Comparison of ENCODE assay signal across 19 cellular contexts in the genomic region with DNA sequence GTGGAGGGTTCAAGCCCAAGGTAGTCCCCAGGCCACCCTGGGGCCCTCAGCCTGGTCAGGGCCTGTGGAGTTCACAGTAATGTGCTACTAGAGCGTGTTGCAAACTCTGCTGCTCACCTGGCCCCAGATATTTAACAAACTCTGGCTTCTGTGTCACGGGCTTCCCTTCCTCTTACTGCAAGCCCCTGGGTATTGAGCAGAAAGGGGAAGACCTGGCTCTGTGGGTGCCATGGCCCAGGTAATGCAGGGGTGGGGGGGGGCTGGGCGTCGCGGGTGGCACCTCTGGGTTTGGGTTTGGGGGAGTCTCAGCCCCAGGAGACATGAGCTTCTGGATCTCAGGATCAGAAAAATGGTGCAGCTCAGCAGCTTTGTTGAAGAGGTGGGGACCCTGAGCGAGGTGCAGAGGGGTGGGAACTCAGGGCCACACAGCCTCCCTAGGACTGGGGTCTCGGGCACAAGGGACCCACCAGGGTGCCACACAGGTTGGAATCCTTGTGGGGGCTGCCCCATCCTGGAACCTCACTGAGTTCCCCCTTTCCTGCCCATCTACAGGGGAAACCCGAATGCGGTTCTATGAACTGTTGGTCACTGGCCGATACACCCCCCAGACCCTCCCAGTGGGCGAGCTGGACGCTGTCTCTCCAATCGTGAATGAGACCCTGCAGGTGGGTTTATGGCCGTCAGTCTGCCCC. TPM values are rescaled to one million over a fixed set of nuclear protein-coding genes. Genes with fewer than 3 reads are reported as not detected.
DNase-seq lines count a peak whose midpoint lies in the region; TF ChIP-seq lines count a peak whose summit lies in the region.
"Had no signal": no experiment of that assay in that cellular context is flagged by ENCODE, and none has a peak within 500 bp of the region (broad histone marks: within the 10 kb centered on the region; RNA-seq: fewer than 3 reads in every experiment).

No MANE protein-coding gene starts in this region.

- H3K4me1 ChIP-seq in mesendoderm (ENCODE audit: control insufficient read depth, low read depth, low read length) = peaks cover 7% of the 10 kb centered on the region

- H3K4me2 ChIP-seq in mesendoderm (ENCODE audit: low read length) = no peak overlapping the region

- H4K5ac ChIP-seq in mesendoderm (ENCODE audit: low read length) = no peak overlapping the region

- H2BK15ac ChIP-seq in mesendoderm (replicated peaks; ENCODE audit: low read depth) = no peak overlapping the region

- no peaks in the 10 kb centered on the region for H3K9me3 Mint-ChIP-seq in activated naive CD4-positive, alpha-beta T cell treated with anti-CD3 and anti-CD28 coated beads, Interleukin-2, amount 10 ng/mL, durations not matched to agents 7 days and 5 days
- H3K9me3 Mint-ChIP-seq in activated CD4-positive, alpha-beta memory T cell treated with anti-CD3 and anti-CD28 coated beads for 36 hours = no peaks in the 10 kb centered on the region
- no peaks in the 10 kb centered on the region for H3K9me3 Mint-ChIP-seq in type B pancreatic cell
- H3K9me3 Mint-ChIP-seq: natural killer cell had no signal

- peak overlapping the region; percentile 27 for H3K56ac ChIP-seq in mesendoderm (ENCODE audit: low read length)

- TF ChIP-seq CTCF in type B pancreatic cell (conservative IDR thresholded peaks at IDR 0.05) = no peak
- TF ChIP-seq CTCF in GM20000 (IDR thresholded peaks at IDR 0.05; ENCODE audit: extremely low read depth, missing control alignments) = no peak

- H3K4me3 ChIP-seq in mesendoderm (ENCODE audit: low read length) = no peak overlapping the region

- POLR2A ChIA-PET in activated CD4-positive, alpha-beta memory T cell treated with anti-CD3 and anti-CD28 coated beads for 36 hours (lab: Charles Lee) = interaction anchor here (1.0 to 2.3 kb wide), 2 partner anchors 11 to 12 kb away, joined by 3 to 15 read pairs; no protein-coding TSS in a partner anchor

- no peak overlapping the region for H3K18ac ChIP-seq in mesendoderm (ENCODE audit: low read length)

- H3K9ac ChIP-seq in mesendoderm (ENCODE audit: low read length) = peak overlapping the region; percentile 14

- H3K36me3 ChIP-seq in mesendoderm (ENCODE audit: control insufficient read depth, insufficient read depth, low read length) = peaks cover 2% of the 10 kb centered on the region
- H3K36me3 ChIP-seq: breast epithelium had no signal

- peaks cover 60% of the 10 kb centered on the region for H3K4me1 Mint-ChIP-seq in activated naive CD4-positive, alpha-beta T cell treated with anti-CD3 and anti-CD28 coated beads, Interleukin-2, amount 10 ng/mL, durations not matched to agents 7 days and 5 days
- H3K4me1 Mint-ChIP-seq in activated CD4-positive, alpha-beta memory T cell treated with anti-CD3 and anti-CD28 coated beads for 36 hours (ENCODE audit: low read depth) = peaks cover 37% of the 10 kb centered on the region
- H3K4me1 Mint-ChIP-seq in type B pancreatic cell (ENCODE audit: unreplicated experiment) = peaks cover 16% of the 10 kb centered on the region

- no peaks in the 10 kb centered on the region for H3K27me3 ChIP-seq in mesendoderm (ENCODE audit: insufficient read depth, low read length, poor library complexity)
- H3K27me3 ChIP-seq: breast epithelium, heart left ventricle had no signal

- H3K23ac ChIP-seq in mesendoderm (ENCODE audit: low read length) = no peak overlapping the region

- H3K79me1 ChIP-seq in mesendoderm (ENCODE audit: low read length) = peaks cover 24% of the 10 kb centered on the region

- H2BK120ac ChIP-seq in mesendoderm (ENCODE audit: low read depth, low read length) = no peak overlapping the region

- no peak overlapping the region for H4K8ac ChIP-seq in mesendoderm (ENCODE audit: low read depth, low read length)

- H3K79me2 ChIP-seq in mesendoderm (ENCODE audit: control insufficient read depth, insufficient read depth, low read length) = peaks cover 63% of the 10 kb centered on the region

- H2AK5ac ChIP-seq in mesendoderm (ENCODE audit: low read length) = no peak overlapping the region

- no peak overlapping the region for H2BK5ac ChIP-seq in mesendoderm (ENCODE audit: low read length)

- H3K27ac ChIP-seq in mesendoderm (ENCODE audit: low read depth, low read length) = no peak overlapping the region
- H3K27ac ChIP-seq: WERI-Rb-1 had no signal

- intact Hi-C loops in activated CD4-positive, alpha-beta memory T cell treated with anti-CD3 and anti-CD28 coated beads for 36 hours (cut with micrococcal nuclease) = no loop called here

- CTCF ChIA-PET in activated naive CD4-positive, alpha-beta T cell treated with anti-CD3 and anti-CD28 coated beads, Interleukin-2, amount 10 ng/mL, durations not matched to agents 7 days and 5 days (lab: Charles Lee) = interaction anchor here (0.8 to 16.5 kb wide), 2 partner anchors 10 to 23 kb away, joined by 3 to 575 read pairs; a partner anchor contains a TSS
- CTCF ChIA-PET in activated CD4-positive, alpha-beta memory T cell treated with anti-CD3 and anti-CD28 coated beads for 36 hours (lab: Charles Lee) = interaction anchor here (7.2 to 17.6 kb wide), 2 partner anchors 13 to 80 kb away, joined by 46 to 856 read pairs; a partner anchor contains a TSS

- no CpG with 5 or more reads among the region's 14 CpGs for WGBS in mesendoderm (ENCODE audit: extremely low coverage, insufficient coverage, low lambda C conversion rate)

- no peaks in the 10 kb centered on the region for H3K27me3 Mint-ChIP-seq in activated naive CD4-positive, alpha-beta T cell treated with anti-CD3 and anti-CD28 coated beads, Interleukin-2, amount 10 ng/mL, durations not matched to agents 7 days and 5 days
- no peaks in the 10 kb centered on the region for H3K27me3 Mint-ChIP-seq in activated CD4-positive, alpha-beta memory T cell treated with anti-CD3 and anti-CD28 coated beads for 36 hours
- H3K27me3 Mint-ChIP-seq in type B pancreatic cell = peaks cover 2% of the 10 kb centered on the region

- no peak for DNase-seq in activated naive CD4-positive, alpha-beta T cell treated with anti-CD3 and anti-CD28 coated beads, Interleukin-2, amount 10 ng/mL, durations not matched to agents 7 days and 5 days
- DNase-seq in activated naive CD4-positive, alpha-beta T cell (lab: John Stamatoyannopoulos, UW) = no peak
- no peak for DNase-seq in activated CD4-positive, alpha-beta memory T cell treated with anti-CD3 and anti-CD28 coated beads for 36 hours
- DNase-seq in mesendoderm (no peak), type B pancreatic cell (ENCODE audit: extremely low spot score, unreplicated experiment) (no peak), GOT3 (lab: John Stamatoyannopoulos, UW) (no peak), GM20000 (ENCODE audit: low spot score) (no peak)
- no peak for DNase-seq in stimulated activated CD4-positive, alpha-beta T cell treated with anti-CD3 and anti-CD28 coated beads, Interleukin-4, amount 100 ng/mL, for 4 hours
- DNase-seq: DMS79, Kasumi-1, left colon, natural killer cell, NCI-H2029 treated with DMSO at 0.1 percent for 48 hours, NCI-H748 treated with DMSO at 0.1 percent for 48 hours, SIG-M5, trophoblast cell, WERI-Rb-1 had no signal

- H3K4me3 Mint-ChIP-seq in activated naive CD4-positive, alpha-beta T cell treated with anti-CD3 and anti-CD28 coated beads, Interleukin-2, amount 10 ng/mL, durations not matched to agents 7 days and 5 days = peak overlapping the region; percentile 94
- H3K4me3 Mint-ChIP-seq in activated CD4-positive, alpha-beta memory T cell treated with anti-CD3 and anti-CD28 coated beads for 36 hours = peak overlapping the region; percentile 3
- peak overlapping the region; percentile 90 for H3K4me3 Mint-ChIP-seq in type B pancreatic cell

- peak overlapping the region; percentile 14 for H3K27ac Mint-ChIP-seq in activated naive CD4-positive, alpha-beta T cell treated with anti-CD3 and anti-CD28 coated beads, Interleukin-2, amount 10 ng/mL, durations not matched to agents 7 days and 5 days
- H3K27ac Mint-ChIP-seq in activated CD4-positive, alpha-beta memory T cell treated with anti-CD3 and anti-CD28 coated beads for 36 hours = peak overlapping the region; percentile 8
- H3K27ac Mint-ChIP-seq in type B pancreatic cell = no peak overlapping the region

- no peak overlapping the region for H3K4ac ChIP-seq in mesendoderm (ENCODE audit: low read depth, low read length)

- peaks cover 51% of the 10 kb centered on the region for H3K36me3 Mint-ChIP-seq in activated naive CD4-positive, alpha-beta T cell treated with anti-CD3 and anti-CD28 coated beads, Interleukin-2, amount 10 ng/mL, durations not matched to agents 7 days and 5 days
- H3K36me3 Mint-ChIP-seq in activated CD4-positive, alpha-beta memory T cell treated with anti-CD3 and anti-CD28 coated beads for 36 hours = peaks cover 39% of the 10 kb centered on the region
- H3K36me3 Mint-ChIP-seq in type B pancreatic cell = peaks cover 5% of the 10 kb centered on the region
- H3K36me3 Mint-ChIP-seq: natural killer cell had no signal

RNA-seq across cellular contexts. Expression of a gene that starts 4.0 kb away (rescaled TPM):
- 10 to 100 TPM; 14.1 to 15.2 TPM for total RNA-seq in activated CD4-positive, alpha-beta memory T cell treated with anti-CD3 and anti-CD28 coated beads for 36 hours
- 11.4 TPM for polyA plus RNA-seq in mesendoderm (2013, experiment 1 of 2)
- 11.6 TPM for polyA plus RNA-seq in mesendoderm (2013, experiment 2 of 2)
- total RNA-seq in type B pancreatic cell (ENCODE audit: low replicate concordance) = 28.4 and 34.2 TPM in 2 replicates

RNA-seq across cellular contexts. Expression of a gene that starts 14.3 kb away (rescaled TPM):
- total RNA-seq in activated CD4-positive, alpha-beta memory T cell treated with anti-CD3 and anti-CD28 coated beads for 36 hours = 100 to 1,000 TPM; 136 to 141 TPM
- 15.5 TPM for polyA plus RNA-seq in mesendoderm (2013, experiment 1 of 2)
- 15.0 TPM for polyA plus RNA-seq in mesendoderm (2013, experiment 2 of 2)
- total RNA-seq in type B pancreatic cell (ENCODE audit: low replicate concordance) = 24.9 and 26.0 TPM in 2 replicates

RNA-seq across cellular contexts. Expression of a gene that starts 50.9 kb away (rescaled TPM):
- not detected for total RNA-seq in activated CD4-positive, alpha-beta memory T cell treated with anti-CD3 and anti-CD28 coated beads for 36 hours
- polyA plus RNA-seq in mesendoderm (2013, experiment 1 of 2) = 0.46 TPM
- 0.42 TPM for polyA plus RNA-seq in mesendoderm (2013, experiment 2 of 2)
- 0.92 TPM in 1 of 2 replicates, not detected in the other for total RNA-seq in type B pancreatic cell (ENCODE audit: low replicate concordance)
- total RNA-seq: natural killer cell had no signal

Comparison
In these comparisons a context has a peak if more than half of its experiments do, and no peak if none do; other contexts are left out.
1. H3K4me3 Mint-ChIP-seq: peak in every context shown above with its lines; median percentile 94 in activated naive CD4-positive, alpha-beta T cell treated with anti-CD3 and anti-CD28 coated beads, Interleukin-2, amount 10 ng/mL, durations not matched to agents 7 days and 5 days; 90 in type B pancreatic cell; 3 in activated CD4-positive, alpha-beta memory T cell treated with anti-CD3 and anti-CD28 coated beads for 36 hours.